1 cellular context compared by ENCODE assay signal in genomic region chr10:79744844-79745243, GRCh38. TPM values are rescaled to one million over a fixed set of nuclear protein-coding genes. Genes with fewer than 3 reads are reported as not detected.
"Had no signal": no experiment of that assay in that cellular context is flagged by ENCODE, and none has a peak within 500 bp of the region (broad histone marks: within the 10 kb centered on the region; RNA-seq: fewer than 3 reads in every experiment).

No MANE protein-coding gene starts in this region.

RNA-seq across cellular contexts. Expression of gene NUTM2B, which starts 41.8 kb away (rescaled TPM):
- total RNA-seq: astrocyte had no signal
